Comparison of ENCODE assay signal across 1 cellular context in genomic region chr19:1864480-1865171, GRCh38.
TF ChIP-seq lines count a peak whose summit lies in the region.

No MANE protein-coding gene starts in this region.

TF ChIP-seq in K562, 482 proteins besides CTCF, POLR2A, EP300 and RAD21 (continued from another document and continues in another):
- no peak for TF ChIP-seq NR2C1 (IDR thresholded peaks at IDR 0.05)
- TF ChIP-seq NR2C1 (tag; IDR thresholded peaks at IDR 0.05) = no peak
- no peak for TF ChIP-seq SMARCE1 (IDR thresholded peaks at IDR 0.05)
- no peak for TF ChIP-seq SMARCC2 (IDR thresholded peaks at IDR 0.05; ENCODE audit: low read depth)
- no peak for TF ChIP-seq CREB5 (CRISPR knock-in tag; IDR thresholded peaks at IDR 0.05)
- TF ChIP-seq TBP (optimal IDR thresholded peaks at IDR 0.05; ENCODE audit: low read depth, low read length) = peak; percentile 28
- TF ChIP-seq RCOR1 (IDR thresholded peaks at IDR 0.05; ENCODE audit: borderline replicate concordance in 1 of 2, low read depth in 2 of 2, low read length in 2 of 2) = peak in 1 of 2 experiments; percentile 80; a peak in 2 of 4 replicates
- no peak for TF ChIP-seq POLR2AphosphoS2 (IDR thresholded peaks at IDR 0.05; ENCODE audit: low read length)
- TF ChIP-seq SP1 (CRISPR knock-in tag; IDR thresholded peaks at IDR 0.05) = peak; percentile 34; the same call in 1 of the 2 replicates
- TF ChIP-seq CBX3 (IDR thresholded peaks at IDR 0.05; ENCODE audit: borderline replicate concordance in 1 of 2, low read length in 2 of 2) = no peak
- TF ChIP-seq SIX5 (IDR thresholded peaks at IDR 0.05; ENCODE audit: borderline replicate concordance in 1 of 2, insufficient read depth in 1 of 2, low read depth in 1 of 2, low read length in 2 of 2) = no peak
- TF ChIP-seq HMG20A (CRISPR knock-in tag; conservative IDR thresholded peaks at IDR 0.05) = no peak
- no peak for TF ChIP-seq ZNF318 (IDR thresholded peaks at IDR 0.05; ENCODE audit: borderline replicate concordance in 1 of 2, low read depth in 1 of 2)
- TF ChIP-seq ZNF780A (CRISPR knock-in tag; IDR thresholded peaks at IDR 0.05) = no peak
- TF ChIP-seq USF1 (CRISPR knock-in tag; IDR thresholded peaks at IDR 0.05) = no peak
- no peak for TF ChIP-seq HNRNPK (IDR thresholded peaks at IDR 0.05; ENCODE audit: low read depth, low read length, poor library complexity, severe bottlenecking)
- TF ChIP-seq FOXK2 (conservative IDR thresholded peaks at IDR 0.05 in 1 of 2, IDR thresholded peaks at IDR 0.05 in 1 of 2; ENCODE audit: low read depth in 2 of 2) = no peak
- TF ChIP-seq E4F1 (CRISPR knock-in tag; IDR thresholded peaks at IDR 0.05; ENCODE audit: borderline replicate concordance) = peak; percentile 13; the same call in 1 of the 2 replicates
- no peak for TF ChIP-seq ZFP1 (CRISPR knock-in tag; IDR thresholded peaks at IDR 0.05)
- TF ChIP-seq ZBTB34 (CRISPR knock-in tag; IDR thresholded peaks at IDR 0.05) = no peak
- no peak for TF ChIP-seq MTF1 (CRISPR knock-in tag; IDR thresholded peaks at IDR 0.05; ENCODE audit: borderline replicate concordance)
- TF ChIP-seq BCLAF1 (IDR thresholded peaks at IDR 0.05; ENCODE audit: borderline replicate concordance in 1 of 2, control insufficient read depth in 1 of 2, low read depth in 2 of 2, low read length in 1 of 2) = no peak
- TF ChIP-seq TAF7 (tag; IDR thresholded peaks at IDR 0.05) = no peak
- TF ChIP-seq SRSF3 (IDR thresholded peaks at IDR 0.05; ENCODE audit: insufficient read depth, low read length) = no peak
- TF ChIP-seq RERE (CRISPR knock-in tag; IDR thresholded peaks at IDR 0.05; ENCODE audit: borderline replicate concordance) = no peak
- no peak for TF ChIP-seq RHOXF2B (CRISPR knock-in tag; conservative IDR thresholded peaks at IDR 0.05)
- TF ChIP-seq RBM22 (IDR thresholded peaks at IDR 0.05; ENCODE audit: low read depth, low read length, poor library complexity, severe bottlenecking) = no peak
- TF ChIP-seq THRA (IDR thresholded peaks at IDR 0.05) = no peak
- no peak for TF ChIP-seq ZNF589 (CRISPR knock-in tag; IDR thresholded peaks at IDR 0.05; ENCODE audit: low read depth)
